ENCODE assay signal across 17 cellular contexts in genomic region chr7:155893176-155893575, GRCh38.
DNase-seq lines count a peak whose midpoint lies in the region; ATAC-seq, FAIRE-seq and TF ChIP-seq lines count a peak whose summit lies in the region.
"Had no signal": no experiment of that assay in that cellular context is flagged by ENCODE, and none has a peak within 500 bp of the region (broad histone marks: within the 10 kb centered on the region; RNA-seq: fewer than 3 reads in every experiment).

No MANE protein-coding gene starts in this region.

- H4K20me1 ChIP-seq in HepG2 (ENCODE audit: insufficient read depth, low read length) (no peaks in the 10 kb centered on the region), GM23338 (replicated peaks; ENCODE audit: insufficient read depth) (no peaks in the 10 kb centered on the region)
- H4K20me1 ChIP-seq: BLaER1 treated with 17β-estradiol and CSF1 and Interleukin-3, amounts not matched to agents 10 nM and 100 nM had no signal

- no peak overlapping the region for H3K27ac Mint-ChIP-seq in GM23338
- H3K27ac Mint-ChIP-seq: B cell; CD4-positive, CD25-positive, alpha-beta regulatory T cell; CD8-positive, alpha-beta memory T cell had no signal

- TF ChIP-seq RAD21 in HepG2 (CRISPR knock-in tag; IDR thresholded peaks at IDR 0.05): no peak

- no peak overlapping the region for H4K8ac ChIP-seq in neuronal stem cell (ENCODE audit: low read depth, low read length)

- no peak for FAIRE-seq in HepG2 (lab: Jason Lieb, UNC)
- FAIRE-seq: G401.6, GM12891, GM19239, H54 had no signal

- H3K79me2 ChIP-seq in HepG2 (ENCODE audit: insufficient read depth, low read length) (no peaks in the 10 kb centered on the region), GM23338 (replicated peaks; ENCODE audit: insufficient read depth) (no peaks in the 10 kb centered on the region)

- H3K9me2 ChIP-seq in GM23338 (ENCODE audit: insufficient read depth): no peaks in the 10 kb centered on the region

- peak overlapping the region; percentile 94 for H3K23ac ChIP-seq in neuronal stem cell (ENCODE audit: low read depth, low read length, poor library complexity)

- TF ChIP-seq EP300 in HepG2 (IDR thresholded peaks at IDR 0.05; ENCODE audit: low read depth in 2 of 2, low read length in 2 of 2): no peak
- no peak for TF ChIP-seq EP300 in HepG2 (CRISPR knock-in tag; IDR thresholded peaks at IDR 0.05; ENCODE audit: borderline replicate concordance)
- TF ChIP-seq EP300 in suprapubic skin (IDR thresholded peaks at IDR 0.05): no peak

- no peak overlapping the region for H2AFZ ChIP-seq in HepG2 (ENCODE audit: low read length)
- no peak overlapping the region for H2AFZ ChIP-seq in neuronal stem cell (ENCODE audit: low read length)
- no peak overlapping the region for H2AFZ ChIP-seq in GM23338
- H2AFZ ChIP-seq: GM23248 had no signal

- no peak overlapping the region for H2BK12ac ChIP-seq in neuronal stem cell (ENCODE audit: low read length)

- no peaks in the 10 kb centered on the region for H3F3A ChIP-seq in GM23338 (replicated peaks; ENCODE audit: low read depth)

- H2AK5ac ChIP-seq in neuronal stem cell (ENCODE audit: low read depth, low read length): peak overlapping the region; percentile 33

- TF ChIP-seq POLR2A in HepG2 (IDR thresholded peaks at IDR 0.05; ENCODE audit: insufficient read depth in 1 of 2, low read depth in 2 of 2, low read length in 2 of 2) (no peak), right lobe of liver (IDR thresholded peaks at IDR 0.05) (no peak), suprapubic skin (IDR thresholded peaks at IDR 0.05) (no peak)

- no CpG with 5 or more reads among the region's 12 CpGs for WGBS in HepG2 (ENCODE audit: low lambda C conversion rate)
- WGBS in right lobe of liver (ENCODE audit: insufficient coverage, low coverage, low lambda C conversion rate, missing lambda C conversion rate): no CpG with 5 or more reads among the region's 12 CpGs
- no CpG with 5 or more reads among the region's 12 CpGs for WGBS in neuronal stem cell (ENCODE audit: extremely low coverage in 2 of 2, insufficient read length in 2 of 2, insufficient replicate concordance in 1 of 2), 2 donors
- 72% methylated on average over 8 of the region's 12 CpGs for WGBS in suprapubic skin

- no peak overlapping the region for H3K9ac ChIP-seq in HepG2 (ENCODE audit: insufficient read depth, low read depth, low read length)
- peak overlapping the region; percentile 14 for H3K9ac ChIP-seq in neuronal stem cell (ENCODE audit: low read depth, low read length, poor library complexity)
- H3K9ac ChIP-seq: BLaER1 treated with 17β-estradiol and CSF1 and Interleukin-3, amounts not matched to agents 10 nM and 100 nM; GM23248 had no signal

- no peak overlapping the region for H4K91ac ChIP-seq in neuronal stem cell (ENCODE audit: low read depth, low read length, poor library complexity)

- no peaks in the 10 kb centered on the region for H3K4me1 Mint-ChIP-seq in GM23338
- H3K4me1 Mint-ChIP-seq: B cell; CD4-positive, CD25-positive, alpha-beta regulatory T cell; CD8-positive, alpha-beta memory T cell had no signal

- H2BK120ac ChIP-seq in neuronal stem cell (ENCODE audit: low read depth, low read length): no peak overlapping the region

- H3K79me1 ChIP-seq in neuronal stem cell (ENCODE audit: low read depth, low read length): no peaks in the 10 kb centered on the region

- intact Hi-C loops in HepG2 (cut with micrococcal nuclease; ENCODE audit: unreplicated experiment): no loop called here
- intact Hi-C loops in right lobe of liver (cut with DNase I): no loop called here

- CTCF ChIA-PET in HepG2 (lab: Yijun Ruan, JAX; ENCODE audit: low intra/inter-chr PET ratio, low total read pairs): no interaction called here

- TF ChIP-seq CTCF in HepG2 (CRISPR knock-in tag; IDR thresholded peaks at IDR 0.05) (no peak), right lobe of liver (IDR thresholded peaks at IDR 0.05) (no peak), suprapubic skin (IDR thresholded peaks at IDR 0.05) (no peak), GM23338 (conservative IDR thresholded peaks at IDR 0.05; ENCODE audit: low read depth in 2 of 2) (no peak)

- H3K4me1 ChIP-seq in HepG2 (ENCODE audit: insufficient read depth, low read length) (no peaks in the 10 kb centered on the region), right lobe of liver (peaks cover 0 to 4% (median 0%) of the 10 kb centered on the region in 4 donors), neuronal stem cell (ENCODE audit: control insufficient read depth in 2 of 2, insufficient read depth in 1 of 2, low read depth in 1 of 2, low read length in 2 of 2) (no peaks in the 10 kb centered on the region), suprapubic skin (no peaks in the 10 kb centered on the region), GM23338 (ENCODE audit: insufficient read depth) (no peaks in the 10 kb centered on the region)

- no peak overlapping the region for H2BK5ac ChIP-seq in neuronal stem cell (ENCODE audit: low read length)

- H3K36me3 ChIP-seq in HepG2 (replicated peaks in 1 of 2; ENCODE audit: control insufficient read depth in 1 of 2, insufficient read depth in 2 of 2, low read length in 2 of 2): no peaks in the 10 kb centered on the region
- H3K36me3 ChIP-seq in right lobe of liver: no peaks in the 10 kb centered on the region
- no peaks in the 10 kb centered on the region for H3K36me3 ChIP-seq in neuronal stem cell (replicated peaks in 1 of 2; ENCODE audit: control insufficient read depth in 2 of 2, insufficient read depth in 2 of 2, low read length in 2 of 2)
- H3K36me3 ChIP-seq in suprapubic skin: no peaks in the 10 kb centered on the region
- no peaks in the 10 kb centered on the region for H3K36me3 ChIP-seq in GM23338 (ENCODE audit: insufficient read depth)
- H3K36me3 ChIP-seq: BLaER1 treated with 17β-estradiol and CSF1 and Interleukin-3, amounts not matched to agents 10 nM and 100 nM had no signal

- H3K18ac ChIP-seq in neuronal stem cell (ENCODE audit: low read length): peak overlapping the region; percentile 76

- peaks cover 11% of the 10 kb centered on the region for H3K27me3 Mint-ChIP-seq in GM23338 (ENCODE audit: insufficient read depth, low read depth, poor library complexity)
- H3K27me3 Mint-ChIP-seq: B cell; CD4-positive, CD25-positive, alpha-beta regulatory T cell had no signal

- H3K27me3 ChIP-seq in HepG2 (ENCODE audit: control insufficient read depth in 1 of 2, insufficient read depth in 2 of 2, low read length in 2 of 2) (peaks cover 5 to 41% of the 10 kb centered on the region in 2 experiments; a peak in 3 of 5 replicates), right lobe of liver (no peaks in the 10 kb centered on the region), neuronal stem cell (ENCODE audit: control insufficient read depth in 3 of 3, insufficient read depth in 3 of 3, low read depth in 1 of 3, low read length in 3 of 3) (peaks cover 0 to 4% (median 2%) of the 10 kb centered on the region in 3 experiments), suprapubic skin (no peaks in the 10 kb centered on the region), GM23338 (ENCODE audit: insufficient read depth) (no peaks in the 10 kb centered on the region)
- H3K27me3 ChIP-seq: BLaER1 treated with 17β-estradiol and CSF1 and Interleukin-3, amounts not matched to agents 10 nM and 100 nM had no signal

- POLR2A ChIA-PET in HepG2 (lab: Yijun Ruan, JAX): no interaction called here

- ATAC-seq in HepG2: peak; percentile 45; the same call in 1 of the 3 replicates
- no peak for ATAC-seq in right lobe of liver
- ATAC-seq in GM23338: no peak
- no peak for ATAC-seq in GM21526 (IDR thresholded peaks at IDR 0.05; ENCODE audit: low FRiP score, unreplicated experiment)

- H3K27ac ChIP-seq in HepG2 (ENCODE audit: extremely low read length, insufficient read depth, low read length) (no peak overlapping the region), right lobe of liver (no peak overlapping the region), neuronal stem cell (replicated peaks; ENCODE audit: low read length) (no peak overlapping the region), suprapubic skin (no peak overlapping the region), GM23338 (ENCODE audit: low read depth) (no peak overlapping the region)
- H3K27ac ChIP-seq: BLaER1 treated with 17β-estradiol and CSF1 and Interleukin-3, amounts not matched to agents 10 nM and 100 nM; GM23248 had no signal

- H3K4me3 ChIP-seq in HepG2 (replicated peaks in 1 of 3; ENCODE audit: insufficient read depth in 1 of 3, low read depth in 2 of 3, low read length in 3 of 3) (no peak overlapping the region), right lobe of liver (no peak overlapping the region), neuronal stem cell (ENCODE audit: low read length in 2 of 2) (no peak overlapping the region), suprapubic skin (no peak overlapping the region), GM23338 (no peak overlapping the region)
- H3K4me3 ChIP-seq: BLaER1 treated with 17β-estradiol and CSF1 and Interleukin-3, amounts not matched to agents 10 nM and 100 nM; GM23248 had no signal

- peak overlapping the region; percentile 98 for H3K14ac ChIP-seq in neuronal stem cell (ENCODE audit: low read length)

- in situ Hi-C loops in HepG2 (cut with HindIII; ENCODE audit: extremely low pct_ligation_motif_present, low pct_unique_long_range_greater_than_20kb): no loop called here

- DNase-seq in HepG2 (ENCODE audit: low spot score) (no peak), right lobe of liver (no peak), neuronal stem cell (ENCODE audit: low spot score) (no peak), suprapubic skin (ENCODE audit: low spot score in 2 of 2) (peak; percentile 28 to 53), GM23338 (ENCODE audit: low spot score) (no peak)
- DNase-seq: CD4-positive, CD25-positive, alpha-beta regulatory T cell; CD8-positive, alpha-beta memory T cell; COR-L47; GM23248; HCEC 1CT had no signal

- no peak overlapping the region for H3K4ac ChIP-seq in neuronal stem cell (ENCODE audit: low read length)

- H2BK15ac ChIP-seq in neuronal stem cell (ENCODE audit: low read length): no peak overlapping the region

- H3K9me3 Mint-ChIP-seq in GM23338: peaks cover 42% of the 10 kb centered on the region

- H3K9me3 ChIP-seq in HepG2 (ENCODE audit: low read length): no peaks in the 10 kb centered on the region
- H3K9me3 ChIP-seq in right lobe of liver: no peaks in the 10 kb centered on the region
- H3K9me3 ChIP-seq in neuronal stem cell (replicated peaks in 1 of 2; ENCODE audit: control insufficient read depth in 2 of 2, insufficient read depth in 1 of 2, low read depth in 1 of 2, low read length in 2 of 2): peaks cover 0 to 2% of the 10 kb centered on the region in 2 donors
- H3K9me3 ChIP-seq in suprapubic skin: no peaks in the 10 kb centered on the region

- H3K4me2 ChIP-seq in HepG2 (ENCODE audit: low read depth, low read length) (no peak overlapping the region), neuronal stem cell (ENCODE audit: insufficient read depth, low read length, poor library complexity, severe bottlenecking) (no peak overlapping the region), GM23338 (no peak overlapping the region)
- H3K4me2 ChIP-seq: BLaER1 treated with 17β-estradiol and CSF1 and Interleukin-3, amounts not matched to agents 10 nM and 100 nM had no signal

- no peak overlapping the region for H3K4me3 Mint-ChIP-seq in GM23338
- H3K4me3 Mint-ChIP-seq: B cell; CD4-positive, CD25-positive, alpha-beta regulatory T cell; CD8-positive, alpha-beta memory T cell had no signal

- peaks cover 6% of the 10 kb centered on the region; the same call in 2 of the 3 replicates for H3K36me3 Mint-ChIP-seq in GM23338 (ENCODE audit: low read depth)
- H3K36me3 Mint-ChIP-seq: CD4-positive, CD25-positive, alpha-beta regulatory T cell; CD8-positive, alpha-beta memory T cell had no signal

- BruUV-seq in HepG2 (replicated peaks; lab: Mats Ljungman, UMichigan): no TSS peak

Comparison
In these comparisons a context has a peak if more than half of its experiments do, and no peak if none do; other contexts are left out.
1. DNase-seq: peak in suprapubic skin (2 of 2); none in HepG2 (single experiment), right lobe of liver (0 of 3), neuronal stem cell (single experiment) and GM23338 (single experiment).